Comparison of ENCODE assay signal across 36 cellular contexts in the genomic region with DNA sequence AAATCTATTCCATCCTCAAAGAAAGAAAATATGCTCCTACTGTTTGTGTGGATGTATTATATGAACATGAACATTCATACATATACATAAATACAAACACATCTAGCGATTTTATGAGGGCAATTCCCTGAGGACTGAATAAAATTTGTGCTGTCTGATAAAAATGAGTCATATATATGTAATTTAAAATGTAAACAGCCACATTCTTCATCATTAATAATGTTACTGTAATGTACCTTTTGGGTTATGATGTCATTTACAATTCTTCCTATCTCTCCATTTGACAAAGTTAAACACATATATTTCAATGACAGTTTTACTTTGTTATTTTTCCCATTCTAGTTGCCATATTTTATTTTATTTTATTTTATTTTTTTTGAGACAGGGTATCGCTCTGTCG.
"Had no signal": no experiment of that assay in that cellular context is flagged by ENCODE, and none has a peak within 500 bp of the region (broad histone marks: within the 10 kb centered on the region; RNA-seq: fewer than 3 reads in every experiment).

No MANE protein-coding gene starts in this region.

- FAIRE-seq: astrocyte had no signal

- DNase-seq: activated B cell treated with CpG ODN at 0.5 μM for 24 hours; activated CD4-positive, alpha-beta memory T cell treated with anti-CD3 and anti-CD28 coated beads for 36 hours; activated CD4-positive, alpha-beta T cell treated with anti-CD3 and anti-CD28 coated beads for 4 hours; activated CD4-positive, alpha-beta T cell treated with anti-CD3 and anti-CD28 coated beads, Interleukin-2, amount 50 U/mL, for 1 hour; activated CD4-positive, CD25-positive, alpha-beta regulatory T cell treated with anti-CD3 and anti-CD28 coated beads, Interleukin-2, amount 50 U/mL, for 72 hours; activated CD8-positive, alpha-beta memory T cell treated with anti-CD3 and anti-CD28 coated beads, Interleukin-2, amount 50 U/mL, for 4 hours; activated gamma-delta T cell treated with Interleukin-2 at 50 U/mL for 16 hours; activated naive CD4-positive, alpha-beta T cell treated with anti-CD3 and anti-CD28 coated beads for 36 hours; activated T-cell treated with anti-CD3 and anti-CD28 coated beads for 4 hours; activated T-cell treated with anti-CD3 and anti-CD28 coated beads, Interleukin-2, amount 50 U/mL, for 4 hours; adrenal gland; body of pancreas; caudate nucleus; cerebellar nuclear complex; Kasumi-1; MG63; NCI-H1048; NCI-H1105 treated with DMSO at 0.1 percent for 48 hours; NCI-H1436 treated with DMSO at 0.1 percent for 48 hours; NCI-H1694 treated with DMSO at 0.1 percent for 48 hours; NCI-H2029; NCI-H345; NCI-H510A; NCI-H526; NCI-H748 treated with DMSO at 0.1 percent for 48 hours; NK-92 treated with Interleukin-12 subunit alpha and Interleukin-12 subunit beta, amount 100 ng/mL, for 24 hours; SHP77 treated with DMSO at 0.1 percent for 48 hours; SW 1271; T-helper 1 cell; T-helper 2 cell; T-helper 9 cell had no signal

- H3K4me3 ChIP-seq: adrenal gland, body of pancreas, breast epithelium, MG63, SJSA1 had no signal

- H3K27me3 ChIP-seq: adrenal gland, body of pancreas, breast epithelium, MG63, SJSA1 had no signal

- H3K36me3 ChIP-seq: adrenal gland, breast epithelium, SJSA1 had no signal

- H3K27ac ChIP-seq: adrenal gland, body of pancreas, breast epithelium, SJSA1, VCaP had no signal

- ATAC-seq: activated naive CD4-positive, alpha-beta T cell treated with anti-CD3 and anti-CD28 coated beads, Interleukin-2, amount 50 U/mL, for 72 hours; activated T-cell treated with anti-CD3 and anti-CD28 coated beads, Interleukin-2, amount 50 U/mL, for 4 hours; body of pancreas had no signal

- H3K9me3 ChIP-seq: adrenal gland, body of pancreas, breast epithelium, MG63, SJSA1 had no signal
